31 cellular contexts compared by ENCODE assay signal in genomic region chr14:49876563-49877127, GRCh38.
"Had no signal": no experiment of that assay in that cellular context is flagged by ENCODE, and none has a peak within 500 bp of the region (broad histone marks: within the 10 kb centered on the region; RNA-seq: fewer than 3 reads in every experiment).

No MANE protein-coding gene starts in this region.

- H3K27ac ChIP-seq: coronary artery, heart right ventricle, lower lobe of right lung, neutrophil, parathyroid adenoma, stomach, thyroid gland had no signal

- DNase-seq: dermis blood vessel endothelial cell; effector memory CD8-positive, alpha-beta T cell; erythroblast; esophagus squamous epithelium; foreskin melanocyte; glutamatergic neuron; heart right ventricle; hippocampal formation; islet precursor cell; kidney glomerular epithelial cell; left colon; left ventricle myocardium superior; lower lobe of right lung; naive B cell; stimulated activated CD4-positive, alpha-beta T cell treated with anti-CD3 and anti-CD28 coated beads, Interleukin-12 subunit alpha, Interleukin-12 subunit beta, amount 100 ng/mL, for 4 hours; stimulated activated CD4-positive, alpha-beta T cell treated with anti-CD3 and anti-CD28 coated beads, Interleukin-1b, Interleukin-23, amount 100 ng/mL, for 48 hours; stimulated activated CD4-positive, alpha-beta T cell treated with anti-CD3 and anti-CD28 coated beads, Interleukin-4, amount 100 ng/mL, for 1 hour; stimulated activated CD8-positive, alpha-beta memory T cell treated with anti-CD3 and anti-CD28 coated beads, Interleukin-4, amount 100 ng/mL, for 48 hours; stimulated activated naive CD4-positive, alpha-beta T cell treated with Interleukin-2 at 50 U/mL for 16 hours; stomach; thyroid gland; trophoblast cell had no signal

- H3K4me2 ChIP-seq: smooth muscle cell had no signal

- H3K9me3 Mint-ChIP-seq: effector memory CD8-positive, alpha-beta T cell; natural killer cell treated with Interleukin-12 subunit alpha and Interleukin-12 subunit beta and Interleukin-15 and Interleukin-18, amount 100 ng/mL, for 72 hours; neural crest cell had no signal

- H3K4me3 Mint-ChIP-seq: effector memory CD8-positive, alpha-beta T cell; memory B cell; naive B cell; natural killer cell treated with Interleukin-12 subunit alpha and Interleukin-12 subunit beta and Interleukin-15 and Interleukin-18, amount 100 ng/mL, for 72 hours; neural crest cell had no signal

- H3K27me3 ChIP-seq: esophagus squamous epithelium, heart right ventricle, neutrophil, stomach, thyroid gland had no signal

- H3K27me3 Mint-ChIP-seq: effector memory CD8-positive, alpha-beta T cell; memory B cell; naive B cell; natural killer cell treated with Interleukin-12 subunit alpha and Interleukin-12 subunit beta and Interleukin-15 and Interleukin-18, amount 100 ng/mL, for 72 hours; progenitor cell of endocrine pancreas had no signal

- H3K36me3 Mint-ChIP-seq: naive B cell; natural killer cell treated with Interleukin-12 subunit alpha and Interleukin-12 subunit beta and Interleukin-15 and Interleukin-18, amount 100 ng/mL, for 72 hours had no signal

- ATAC-seq: effector memory CD8-positive, alpha-beta T cell; heart right ventricle; left colon; left ventricle myocardium superior; lower lobe of right lung; natural killer cell treated with Interleukin-12 subunit alpha and Interleukin-12 subunit beta and Interleukin-15 and Interleukin-18, amount 100 ng/mL, for 72 hours; sciatic nerve had no signal

- H3K79me2 ChIP-seq: parathyroid adenoma had no signal

- H2AFZ ChIP-seq: parathyroid adenoma had no signal

- H3K4me1 ChIP-seq: lower lobe of right lung, parathyroid adenoma, thyroid gland had no signal

- H3K27ac Mint-ChIP-seq: effector memory CD8-positive, alpha-beta T cell; memory B cell; natural killer cell treated with Interleukin-12 subunit alpha and Interleukin-12 subunit beta and Interleukin-15 and Interleukin-18, amount 100 ng/mL, for 72 hours; progenitor cell of endocrine pancreas had no signal

- H3K36me3 ChIP-seq: esophagus squamous epithelium, heart right ventricle, lower lobe of right lung, neutrophil, stomach, thyroid gland had no signal

- H3K4me3 ChIP-seq: coronary artery, esophagus squamous epithelium, heart right ventricle, lower lobe of right lung, smooth muscle cell, stomach, thyroid gland had no signal

- H3K9ac ChIP-seq: parathyroid adenoma had no signal

- H3K9me3 ChIP-seq: esophagus squamous epithelium, heart right ventricle, lower lobe of right lung, neutrophil, stomach, thyroid gland had no signal
